Comparison of ENCODE assay signal across 8 cellular contexts in genomic region chr5:149141224-149141956, GRCh38. TPM values are rescaled to one million over a fixed set of nuclear protein-coding genes. Genes with fewer than 3 reads are reported as not detected.
DNase-seq lines count a peak whose midpoint lies in the region; ATAC-seq and TF ChIP-seq lines count a peak whose summit lies in the region.

ABLIM3 (plus strand) TSS chr5:149141493; CDS start chr5:149142096, 603 bp downstream.

- TF ChIP-seq CTCF in Peyer's patch (IDR thresholded peaks at IDR 0.05) = peak; percentile 64 to 91 (median 86)
- TF ChIP-seq CTCF in fibroblast of villous mesenchyme (IDR thresholded peaks at IDR 0.05; ENCODE audit: insufficient read depth, low read depth, low read length) = peak; percentile 89
- TF ChIP-seq CTCF in nephron progenitor cell (IDR thresholded peaks at IDR 0.05) = peak; percentile 91

- peak within 1 kb of the TSS; percentile 69 for H3K4me3 ChIP-seq in BLaER1
- H3K4me3 ChIP-seq in Peyer's patch = peak within 1 kb of the TSS; percentile 49 to 71 (median 56)
- H3K4me3 ChIP-seq in fibroblast of villous mesenchyme (ENCODE audit: low read depth, low read length) = peak within 1 kb of the TSS; percentile 88

- H3K9ac ChIP-seq in BLaER1 = peak within 1 kb of the TSS; percentile 50; the same call in 1 of the 2 replicates

- H3K27ac ChIP-seq in BLaER1 = no peak within 1 kb of the TSS
- H3K27ac ChIP-seq in Peyer's patch = peak within 1 kb of the TSS; percentile 59 to 71 (median 67)

- H3K4me3 Mint-ChIP-seq in nephron progenitor cell = peak within 1 kb of the TSS; percentile 78

- peaks cover 5% of the 10 kb centered on the region for H3K4me1 Mint-ChIP-seq in nephron progenitor cell

- ATAC-seq in HG03439 (IDR thresholded peaks at IDR 0.05; ENCODE audit: unreplicated experiment) = peak; percentile 93
- ATAC-seq in stimulated activated naive CD8-positive, alpha-beta T cell treated with anti-CD3 and anti-CD28 coated beads, Interleukin-15, Interleukin-2, amounts not matched to agents 100 U/mL and 50 U/mL, for 24 hours = peak; percentile 95

- H3K4me1 ChIP-seq in BLaER1 (peaks cover 26% of the 10 kb centered on the region), Peyer's patch (peaks cover 0 to 5% (median 0%) of the 10 kb centered on the region in 4 donors)

- H3K27me3 Mint-ChIP-seq in nephron progenitor cell (ENCODE audit: low read depth, poor library complexity) = peaks cover 61% of the 10 kb centered on the region

- no peaks in the 10 kb centered on the region for H3K9me3 Mint-ChIP-seq in nephron progenitor cell

- peaks cover 20% of the 10 kb centered on the region for H3K27me3 ChIP-seq in BLaER1
- H3K27me3 ChIP-seq in Peyer's patch = no peaks in the 10 kb centered on the region

- H3K4me2 ChIP-seq in BLaER1 = peak within 1 kb of the TSS; percentile 88

- no peaks in the 10 kb centered on the region for H4K20me1 ChIP-seq in BLaER1

- H3K9me3 ChIP-seq in BLaER1 (no peaks in the 10 kb centered on the region), Peyer's patch (peaks cover 0 to 5% (median 0%) of the 10 kb centered on the region in 4 donors)

- H3K36me3 ChIP-seq in BLaER1 = no peaks in the 10 kb centered on the region
- no peaks in the 10 kb centered on the region for H3K36me3 ChIP-seq in Peyer's patch

- DNase-seq in GM19240 (ENCODE audit: insufficient read length, low spot score) (peak; percentile 65), Peyer's patch (peak; percentile 25 to 79 (median 76)), activated gamma-delta T cell (lab: John Stamatoyannopoulos, UW) (peak; percentile 44), fibroblast of villous mesenchyme (ENCODE audit: low read depth) (peak; percentile 65), nephron progenitor cell (peak; percentile 81)
- DNase-seq in stimulated activated naive CD8-positive, alpha-beta T cell treated with anti-CD3 and anti-CD28 coated beads, Interleukin-15, Interleukin-2, amounts not matched to agents 100 U/mL and 50 U/mL, for 24 hours = peak; percentile 80

- H3K36me3 Mint-ChIP-seq in nephron progenitor cell (ENCODE audit: low read depth) = no peaks in the 10 kb centered on the region

- no peak for TF ChIP-seq POLR2A in Peyer's patch (IDR thresholded peaks at IDR 0.05)

- H3K27ac Mint-ChIP-seq in nephron progenitor cell = no peak within 1 kb of the TSS

RNA-seq across cellular contexts. Expression of gene ABLIM3, which starts in this region (rescaled TPM):
- total RNA-seq in Peyer's patch (10 to 100 TPM in 1 of 4 donors, 1 to 10 TPM in 3; 1.6 to 26.4 (median 5.7) TPM), fibroblast of villous mesenchyme (22.2 and 32.8 TPM in 2 replicates)
